Comparison of ENCODE assay signal across 8 cellular contexts in the genomic region with DNA sequence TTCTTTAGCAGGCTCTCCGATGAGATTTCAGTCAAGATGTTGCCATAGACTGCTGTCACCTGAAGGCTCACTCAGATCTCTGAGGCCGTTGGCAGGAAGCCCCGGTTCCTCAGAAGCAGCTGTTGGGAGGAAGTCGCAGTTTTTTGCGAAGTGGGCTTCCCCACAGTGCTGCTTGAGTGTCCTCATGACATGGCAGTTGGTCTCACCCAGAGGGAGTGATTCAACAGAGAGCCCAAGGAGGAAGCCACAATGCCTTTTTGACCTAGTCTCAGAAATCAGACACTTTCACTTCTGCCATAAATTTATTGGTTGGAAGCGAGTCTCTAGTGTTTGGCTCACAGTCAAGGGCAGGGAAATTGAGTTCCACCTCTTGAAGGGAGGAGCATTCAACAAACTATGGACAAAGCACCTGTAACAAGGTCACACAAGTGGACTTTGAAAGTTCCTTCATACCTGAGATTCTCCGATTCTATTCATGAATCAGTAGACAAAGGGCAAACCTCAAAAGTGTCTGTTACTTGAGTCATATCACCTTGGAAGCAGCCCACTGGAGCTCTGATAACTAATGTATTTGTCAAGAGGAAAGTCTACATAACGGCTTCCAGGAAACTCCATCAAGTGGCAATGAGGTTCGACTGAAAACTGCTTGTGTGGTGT.
A peak's percentile ranks its signal among the peaks of the same experiment; 100 is the strongest.
DNase-seq lines count a peak whose midpoint lies in the region; ATAC-seq and TF ChIP-seq lines count a peak whose summit lies in the region.

No MANE protein-coding gene starts in this region.

- 78 to 87% methylated on average over 9 of the region's 9 CpGs for WGBS in sigmoid colon, 2 donors

- no peak for TF ChIP-seq EP300 in sigmoid colon (IDR thresholded peaks at IDR 0.05)

- H3K9me3 ChIP-seq in sigmoid colon, result no peaks in the 10 kb centered on the region

- H3K27me3 ChIP-seq in sigmoid colon, result no peaks in the 10 kb centered on the region

- intact Hi-C loops in sigmoid colon (cut with DNase I), result no loop called here

- H3K4me1 ChIP-seq in sigmoid colon, result peaks cover 0 to 25% (median 10%) of the 10 kb centered on the region in 4 donors

- no peak for TF ChIP-seq POLR2A in sigmoid colon (IDR thresholded peaks at IDR 0.05)

- H3K36me3 ChIP-seq in sigmoid colon, result peaks cover 0 to 9% (median 0%) of the 10 kb centered on the region in 4 donors

- H3K4me3 ChIP-seq in sigmoid colon, result no peak overlapping the region

- ATAC-seq in GM19328 (IDR thresholded peaks at IDR 0.05; ENCODE audit: unreplicated experiment), result peak; percentile 74

- no peak for TF ChIP-seq CTCF in sigmoid colon (IDR thresholded peaks at IDR 0.05)

- H3K27ac ChIP-seq in sigmoid colon, result no peak overlapping the region

- DNase-seq in A172 (ENCODE audit: low spot score) (peak; percentile 35), M059J (ENCODE audit: low read depth) (peak; percentile 83), astrocyte of the hippocampus (ENCODE audit: low read depth, low spot score) (peak; percentile 44), NCI-H345 (lab: John Stamatoyannopoulos, UW) (no peak), sigmoid colon (no peak), COLO829 (ENCODE audit: low spot score) (no peak), SKM-1 (lab: John Stamatoyannopoulos, UW; ENCODE audit: unreplicated experiment) (no peak)

Comparison
In these comparisons a context has a peak if more than half of its experiments do, and no peak if none do; other contexts are left out.
1. DNase-seq: peak in A172 (single experiment), M059J (single experiment) and astrocyte of the hippocampus (single experiment); none in NCI-H345 (single experiment), sigmoid colon (single experiment), COLO829 (single experiment) and SKM-1 (single experiment).